Comparison of ENCODE assay signal across 18 cellular contexts in the genomic region with DNA sequence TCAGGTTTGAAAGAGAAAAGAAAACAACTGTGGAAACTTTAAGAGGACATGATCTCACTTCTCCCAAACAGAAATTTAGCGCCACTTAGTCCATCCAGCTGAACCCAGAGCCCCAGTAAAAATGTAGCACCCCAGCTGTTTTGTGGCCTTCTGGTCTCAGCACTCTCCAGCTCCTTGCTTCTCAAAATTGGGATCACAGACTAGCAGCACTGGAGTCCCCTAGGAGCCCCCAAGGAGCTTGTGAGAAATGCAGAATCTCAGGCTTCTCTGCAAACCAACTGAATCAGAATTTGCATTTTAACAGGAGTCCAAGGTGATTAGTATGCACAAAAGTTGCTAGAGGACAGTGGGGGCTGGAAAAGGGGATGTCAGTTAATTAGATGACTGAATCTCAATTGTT.
A peak's percentile ranks its signal among the peaks of the same experiment; 100 is the strongest.
DNase-seq lines count a peak whose midpoint lies in the region; ATAC-seq lines count a peak whose summit lies in the region.
"Had no signal": no experiment of that assay in that cellular context is flagged by ENCODE, and none has a peak within 500 bp of the region (broad histone marks: within the 10 kb centered on the region; RNA-seq: fewer than 3 reads in every experiment).

No MANE protein-coding gene starts in this region.

- DNase-seq in Ammon's horn (ENCODE audit: low spot score) (peak; percentile 8), NCI-H69 (lab: John Stamatoyannopoulos, UW) (peak; percentile 44), cerebellar cortex (ENCODE audit: low spot score) (peak; percentile 7), mesendoderm (peak; percentile 64), NCI-H2029 (lab: John Stamatoyannopoulos, UW) (no peak)
- DNase-seq: 8988T, GF-D8, HCEC 1CT, KBM-7, MV-4-11, NCI-H1417 treated with DMSO at 0.1 percent for 48 hours, NCI-H2029 treated with DMSO at 0.1 percent for 48 hours, NCI-H510A treated with DMSO at 0.1 percent for 48 hours, RPMI8226, SIG-M5 had no signal

- H2BK120ac ChIP-seq in mesendoderm (ENCODE audit: low read depth, low read length): no peak overlapping the region

- no peak overlapping the region for H2BK5ac ChIP-seq in mesendoderm (ENCODE audit: low read length)

- no peak overlapping the region for H4K5ac ChIP-seq in mesendoderm (ENCODE audit: low read length)

- H3K23ac ChIP-seq in mesendoderm (ENCODE audit: low read length): no peak overlapping the region

- H3K9ac ChIP-seq in mesendoderm (ENCODE audit: low read length): no peak overlapping the region

- ATAC-seq in HG02884 (IDR thresholded peaks at IDR 0.05; ENCODE audit: unreplicated experiment): no peak
- no peak for ATAC-seq in GM21825 (IDR thresholded peaks at IDR 0.05; ENCODE audit: unreplicated experiment)
- ATAC-seq in GM21367 (IDR thresholded peaks at IDR 0.05; ENCODE audit: unreplicated experiment): no peak

- no peak overlapping the region for H4K8ac ChIP-seq in mesendoderm (ENCODE audit: low read depth, low read length)

- no peaks in the 10 kb centered on the region for H3K79me2 ChIP-seq in mesendoderm (ENCODE audit: control insufficient read depth, insufficient read depth, low read length)

- H3K4me1 ChIP-seq in mesendoderm (ENCODE audit: control insufficient read depth, low read depth, low read length): peaks cover 1% of the 10 kb centered on the region

- no peak overlapping the region for H3K4ac ChIP-seq in mesendoderm (ENCODE audit: low read depth, low read length)

- H3K56ac ChIP-seq in mesendoderm (ENCODE audit: low read length): no peak overlapping the region

- H3K4me2 ChIP-seq in mesendoderm (ENCODE audit: low read length): no peak overlapping the region

- H3K27me3 ChIP-seq in mesendoderm (ENCODE audit: insufficient read depth, low read length, poor library complexity): no peaks in the 10 kb centered on the region

- H3K79me1 ChIP-seq in mesendoderm (ENCODE audit: low read length): no peaks in the 10 kb centered on the region

- H3K18ac ChIP-seq in mesendoderm (ENCODE audit: low read length): no peak overlapping the region

- WGBS in mesendoderm (ENCODE audit: extremely low coverage, insufficient coverage, low lambda C conversion rate): no CpG with 5 or more reads among the region's 1 CpG

- no peak overlapping the region for H3K27ac ChIP-seq in mesendoderm (ENCODE audit: low read depth, low read length)

- H2AK5ac ChIP-seq in mesendoderm (ENCODE audit: low read length): no peak overlapping the region

- H2BK15ac ChIP-seq in mesendoderm (replicated peaks; ENCODE audit: low read depth): no peak overlapping the region

- H3K4me3 ChIP-seq in mesendoderm (ENCODE audit: low read length): no peak overlapping the region

- no peaks in the 10 kb centered on the region for H3K36me3 ChIP-seq in mesendoderm (ENCODE audit: control insufficient read depth, insufficient read depth, low read length)
